1 cellular context compared by ENCODE assay signal in the genomic region with DNA sequence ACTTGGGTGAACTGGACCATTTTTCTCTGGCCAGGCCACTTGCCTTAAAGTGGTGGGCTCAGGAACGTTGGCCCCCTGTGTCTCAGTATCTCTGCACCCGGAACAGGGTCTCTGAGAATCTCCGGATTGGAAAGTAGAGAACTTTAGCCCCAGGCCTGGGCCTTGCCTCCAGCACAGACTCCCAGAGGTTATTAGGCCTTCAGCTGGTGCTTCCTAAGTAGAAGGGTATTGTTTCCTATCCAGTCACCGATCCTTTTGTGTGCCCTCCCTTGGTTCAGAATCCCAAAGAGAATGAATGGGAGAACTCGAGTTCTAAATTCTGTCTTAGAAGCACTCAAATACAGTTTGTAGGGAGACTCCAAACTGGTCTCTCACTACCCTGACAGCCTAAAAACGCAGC.
TF ChIP-seq lines count a peak whose summit lies in the region.

No MANE protein-coding gene starts in this region.

TF ChIP-seq in WTC11, 78 proteins besides CTCF, POLR2A, EP300 and RAD21:
- TF ChIP-seq, protein P1, sequence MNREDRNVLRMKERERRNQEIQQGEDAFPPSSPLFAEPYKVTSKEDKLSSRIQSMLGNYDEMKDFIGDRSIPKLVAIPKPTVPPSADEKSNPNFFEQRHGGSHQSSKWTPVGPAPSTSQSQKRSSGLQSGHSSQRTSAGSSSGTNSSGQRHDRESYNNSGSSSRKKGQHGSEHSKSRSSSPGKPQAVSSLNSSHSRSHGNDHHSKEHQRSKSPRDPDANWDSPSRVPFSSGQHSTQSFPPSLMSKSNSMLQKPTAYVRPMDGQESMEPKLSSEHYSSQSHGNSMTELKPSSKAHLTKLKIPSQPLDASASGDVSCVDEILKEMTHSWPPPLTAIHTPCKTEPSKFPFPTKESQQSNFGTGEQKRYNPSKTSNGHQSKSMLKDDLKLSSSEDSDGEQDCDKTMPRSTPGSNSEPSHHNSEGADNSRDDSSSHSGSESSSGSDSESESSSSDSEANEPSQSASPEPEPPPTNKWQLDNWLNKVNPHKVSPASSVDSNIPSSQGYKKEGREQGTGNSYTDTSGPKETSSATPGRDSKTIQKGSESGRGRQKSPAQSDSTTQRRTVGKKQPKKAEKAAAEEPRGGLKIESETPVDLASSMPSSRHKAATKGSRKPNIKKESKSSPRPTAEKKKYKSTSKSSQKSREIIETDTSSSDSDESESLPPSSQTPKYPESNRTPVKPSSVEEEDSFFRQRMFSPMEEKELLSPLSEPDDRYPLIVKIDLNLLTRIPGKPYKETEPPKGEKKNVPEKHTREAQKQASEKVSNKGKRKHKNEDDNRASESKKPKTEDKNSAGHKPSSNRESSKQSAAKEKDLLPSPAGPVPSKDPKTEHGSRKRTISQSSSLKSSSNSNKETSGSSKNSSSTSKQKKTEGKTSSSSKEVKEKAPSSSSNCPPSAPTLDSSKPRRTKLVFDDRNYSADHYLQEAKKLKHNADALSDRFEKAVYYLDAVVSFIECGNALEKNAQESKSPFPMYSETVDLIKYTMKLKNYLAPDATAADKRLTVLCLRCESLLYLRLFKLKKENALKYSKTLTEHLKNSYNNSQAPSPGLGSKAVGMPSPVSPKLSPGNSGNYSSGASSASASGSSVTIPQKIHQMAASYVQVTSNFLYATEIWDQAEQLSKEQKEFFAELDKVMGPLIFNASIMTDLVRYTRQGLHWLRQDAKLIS (CRISPR knock-in tag; IDR thresholded peaks at IDR 0.05; ENCODE audit: borderline replicate concordance): no peak
- TF ChIP-seq NFATC4 (CRISPR knock-in tag; IDR thresholded peaks at IDR 0.05) (no peak), GABPB1 (CRISPR knock-in tag; IDR thresholded peaks at IDR 0.05) (no peak), ZNF423 (CRISPR knock-in tag; IDR thresholded peaks at IDR 0.05) (no peak), ELF4 (CRISPR knock-in tag; IDR thresholded peaks at IDR 0.05; ENCODE audit: low read depth) (no peak), NR1H2 (CRISPR knock-in tag; IDR thresholded peaks at IDR 0.05) (no peak), SP1 (CRISPR knock-in tag; conservative IDR thresholded peaks at IDR 0.05) (no peak), ZNF263 (CRISPR knock-in tag; IDR thresholded peaks at IDR 0.05; ENCODE audit: low read depth) (no peak), TEAD1 (CRISPR knock-in tag; IDR thresholded peaks at IDR 0.05) (no peak)
- TF ChIP-seq, protein P2, sequence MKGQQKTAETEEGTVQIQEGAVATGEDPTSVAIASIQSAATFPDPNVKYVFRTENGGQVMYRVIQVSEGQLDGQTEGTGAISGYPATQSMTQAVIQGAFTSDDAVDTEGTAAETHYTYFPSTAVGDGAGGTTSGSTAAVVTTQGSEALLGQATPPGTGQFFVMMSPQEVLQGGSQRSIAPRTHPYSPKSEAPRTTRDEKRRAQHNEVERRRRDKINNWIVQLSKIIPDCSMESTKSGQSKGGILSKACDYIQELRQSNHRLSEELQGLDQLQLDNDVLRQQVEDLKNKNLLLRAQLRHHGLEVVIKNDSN (CRISPR knock-in tag; IDR thresholded peaks at IDR 0.05): no peak
- TF ChIP-seq, protein P3, sequence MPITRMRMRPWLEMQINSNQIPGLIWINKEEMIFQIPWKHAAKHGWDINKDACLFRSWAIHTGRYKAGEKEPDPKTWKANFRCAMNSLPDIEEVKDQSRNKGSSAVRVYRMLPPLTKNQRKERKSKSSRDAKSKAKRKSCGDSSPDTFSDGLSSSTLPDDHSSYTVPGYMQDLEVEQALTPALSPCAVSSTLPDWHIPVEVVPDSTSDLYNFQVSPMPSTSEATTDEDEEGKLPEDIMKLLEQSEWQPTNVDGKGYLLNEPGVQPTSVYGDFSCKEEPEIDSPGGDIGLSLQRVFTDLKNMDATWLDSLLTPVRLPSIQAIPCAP (CRISPR knock-in tag; IDR thresholded peaks at IDR 0.05): no peak
- TF ChIP-seq, protein P4, sequence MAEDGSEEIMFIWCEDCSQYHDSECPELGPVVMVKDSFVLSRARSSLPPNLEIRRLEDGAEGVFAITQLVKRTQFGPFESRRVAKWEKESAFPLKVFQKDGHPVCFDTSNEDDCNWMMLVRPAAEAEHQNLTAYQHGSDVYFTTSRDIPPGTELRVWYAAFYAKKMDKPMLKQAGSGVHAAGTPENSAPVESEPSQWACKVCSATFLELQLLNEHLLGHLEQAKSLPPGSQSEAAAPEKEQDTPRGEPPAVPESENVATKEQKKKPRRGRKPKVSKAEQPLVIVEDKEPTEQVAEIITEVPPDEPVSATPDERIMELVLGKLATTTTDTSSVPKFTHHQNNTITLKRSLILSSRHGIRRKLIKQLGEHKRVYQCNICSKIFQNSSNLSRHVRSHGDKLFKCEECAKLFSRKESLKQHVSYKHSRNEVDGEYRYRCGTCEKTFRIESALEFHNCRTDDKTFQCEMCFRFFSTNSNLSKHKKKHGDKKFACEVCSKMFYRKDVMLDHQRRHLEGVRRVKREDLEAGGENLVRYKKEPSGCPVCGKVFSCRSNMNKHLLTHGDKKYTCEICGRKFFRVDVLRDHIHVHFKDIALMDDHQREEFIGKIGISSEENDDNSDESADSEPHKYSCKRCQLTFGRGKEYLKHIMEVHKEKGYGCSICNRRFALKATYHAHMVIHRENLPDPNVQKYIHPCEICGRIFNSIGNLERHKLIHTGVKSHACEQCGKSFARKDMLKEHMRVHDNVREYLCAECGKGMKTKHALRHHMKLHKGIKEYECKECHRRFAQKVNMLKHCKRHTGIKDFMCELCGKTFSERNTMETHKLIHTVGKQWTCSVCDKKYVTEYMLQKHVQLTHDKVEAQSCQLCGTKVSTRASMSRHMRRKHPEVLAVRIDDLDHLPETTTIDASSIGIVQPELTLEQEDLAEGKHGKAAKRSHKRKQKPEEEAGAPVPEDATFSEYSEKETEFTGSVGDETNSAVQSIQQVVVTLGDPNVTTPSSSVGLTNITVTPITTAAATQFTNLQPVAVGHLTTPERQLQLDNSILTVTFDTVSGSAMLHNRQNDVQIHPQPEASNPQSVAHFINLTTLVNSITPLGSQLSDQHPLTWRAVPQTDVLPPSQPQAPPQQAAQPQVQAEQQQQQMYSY (CRISPR knock-in tag; IDR thresholded peaks at IDR 0.05): no peak
- TF ChIP-seq, protein P5, sequence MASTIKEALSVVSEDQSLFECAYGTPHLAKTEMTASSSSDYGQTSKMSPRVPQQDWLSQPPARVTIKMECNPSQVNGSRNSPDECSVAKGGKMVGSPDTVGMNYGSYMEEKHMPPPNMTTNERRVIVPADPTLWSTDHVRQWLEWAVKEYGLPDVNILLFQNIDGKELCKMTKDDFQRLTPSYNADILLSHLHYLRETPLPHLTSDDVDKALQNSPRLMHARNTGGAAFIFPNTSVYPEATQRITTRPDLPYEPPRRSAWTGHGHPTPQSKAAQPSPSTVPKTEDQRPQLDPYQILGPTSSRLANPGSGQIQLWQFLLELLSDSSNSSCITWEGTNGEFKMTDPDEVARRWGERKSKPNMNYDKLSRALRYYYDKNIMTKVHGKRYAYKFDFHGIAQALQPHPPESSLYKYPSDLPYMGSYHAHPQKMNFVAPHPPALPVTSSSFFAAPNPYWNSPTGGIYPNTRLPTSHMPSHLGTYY (CRISPR knock-in tag; IDR thresholded peaks at IDR 0.05): no peak
- TF ChIP-seq, protein P6, sequence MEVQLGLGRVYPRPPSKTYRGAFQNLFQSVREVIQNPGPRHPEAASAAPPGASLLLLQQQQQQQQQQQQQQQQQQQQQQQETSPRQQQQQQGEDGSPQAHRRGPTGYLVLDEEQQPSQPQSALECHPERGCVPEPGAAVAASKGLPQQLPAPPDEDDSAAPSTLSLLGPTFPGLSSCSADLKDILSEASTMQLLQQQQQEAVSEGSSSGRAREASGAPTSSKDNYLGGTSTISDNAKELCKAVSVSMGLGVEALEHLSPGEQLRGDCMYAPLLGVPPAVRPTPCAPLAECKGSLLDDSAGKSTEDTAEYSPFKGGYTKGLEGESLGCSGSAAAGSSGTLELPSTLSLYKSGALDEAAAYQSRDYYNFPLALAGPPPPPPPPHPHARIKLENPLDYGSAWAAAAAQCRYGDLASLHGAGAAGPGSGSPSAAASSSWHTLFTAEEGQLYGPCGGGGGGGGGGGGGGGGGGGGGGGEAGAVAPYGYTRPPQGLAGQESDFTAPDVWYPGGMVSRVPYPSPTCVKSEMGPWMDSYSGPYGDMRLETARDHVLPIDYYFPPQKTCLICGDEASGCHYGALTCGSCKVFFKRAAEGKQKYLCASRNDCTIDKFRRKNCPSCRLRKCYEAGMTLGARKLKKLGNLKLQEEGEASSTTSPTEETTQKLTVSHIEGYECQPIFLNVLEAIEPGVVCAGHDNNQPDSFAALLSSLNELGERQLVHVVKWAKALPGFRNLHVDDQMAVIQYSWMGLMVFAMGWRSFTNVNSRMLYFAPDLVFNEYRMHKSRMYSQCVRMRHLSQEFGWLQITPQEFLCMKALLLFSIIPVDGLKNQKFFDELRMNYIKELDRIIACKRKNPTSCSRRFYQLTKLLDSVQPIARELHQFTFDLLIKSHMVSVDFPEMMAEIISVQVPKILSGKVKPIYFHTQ (CRISPR knock-in tag; IDR thresholded peaks at IDR 0.05): no peak
- TF ChIP-seq, protein P7, sequence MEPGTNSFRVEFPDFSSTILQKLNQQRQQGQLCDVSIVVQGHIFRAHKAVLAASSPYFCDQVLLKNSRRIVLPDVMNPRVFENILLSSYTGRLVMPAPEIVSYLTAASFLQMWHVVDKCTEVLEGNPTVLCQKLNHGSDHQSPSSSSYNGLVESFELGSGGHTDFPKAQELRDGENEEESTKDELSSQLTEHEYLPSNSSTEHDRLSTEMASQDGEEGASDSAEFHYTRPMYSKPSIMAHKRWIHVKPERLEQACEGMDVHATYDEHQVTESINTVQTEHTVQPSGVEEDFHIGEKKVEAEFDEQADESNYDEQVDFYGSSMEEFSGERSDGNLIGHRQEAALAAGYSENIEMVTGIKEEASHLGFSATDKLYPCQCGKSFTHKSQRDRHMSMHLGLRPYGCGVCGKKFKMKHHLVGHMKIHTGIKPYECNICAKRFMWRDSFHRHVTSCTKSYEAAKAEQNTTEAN (CRISPR knock-in tag; IDR thresholded peaks at IDR 0.05): no peak
- TF ChIP-seq, protein P8, sequence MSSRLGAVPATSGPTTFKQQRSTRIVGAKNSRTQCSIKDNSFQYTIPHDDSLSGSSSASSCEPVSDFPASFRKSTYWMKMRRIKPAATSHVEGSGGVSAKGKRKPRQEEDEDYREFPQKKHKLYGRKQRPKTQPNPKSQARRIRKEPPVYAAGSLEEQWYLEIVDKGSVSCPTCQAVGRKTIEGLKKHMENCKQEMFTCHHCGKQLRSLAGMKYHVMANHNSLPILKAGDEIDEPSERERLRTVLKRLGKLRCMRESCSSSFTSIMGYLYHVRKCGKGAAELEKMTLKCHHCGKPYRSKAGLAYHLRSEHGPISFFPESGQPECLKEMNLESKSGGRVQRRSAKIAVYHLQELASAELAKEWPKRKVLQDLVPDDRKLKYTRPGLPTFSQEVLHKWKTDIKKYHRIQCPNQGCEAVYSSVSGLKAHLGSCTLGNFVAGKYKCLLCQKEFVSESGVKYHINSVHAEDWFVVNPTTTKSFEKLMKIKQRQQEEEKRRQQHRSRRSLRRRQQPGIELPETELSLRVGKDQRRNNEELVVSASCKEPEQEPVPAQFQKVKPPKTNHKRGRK (CRISPR knock-in tag; IDR thresholded peaks at IDR 0.05; ENCODE audit: borderline replicate concordance): no peak
